In genomic region chr7:11753441-11753840, GRCh38 we compare ENCODE assay signal across 17 cellular contexts.
DNase-seq lines count a peak whose midpoint lies in the region; ATAC-seq, FAIRE-seq and TF ChIP-seq lines count a peak whose summit lies in the region.
"Had no signal": no experiment of that assay in that cellular context is flagged by ENCODE, and none has a peak within 500 bp of the region (broad histone marks: within the 10 kb centered on the region; RNA-seq: fewer than 3 reads in every experiment).

No MANE protein-coding gene starts in this region.

- H3K9me3 ChIP-seq in OCI-LY3 (ENCODE audit: insufficient read depth, low read length): no peaks in the 10 kb centered on the region

- H2AFZ ChIP-seq in OCI-LY3 (ENCODE audit: low read depth, low read length): peak overlapping the region; percentile 65; the same call in 1 of the 2 replicates
- H2AFZ ChIP-seq: PC-9 had no signal

- H3K36me3 ChIP-seq in OCI-LY3 (replicated peaks; ENCODE audit: low read depth, low read length): no peaks in the 10 kb centered on the region

- no peaks in the 10 kb centered on the region for H4K20me1 ChIP-seq in OCI-LY3 (ENCODE audit: insufficient read depth, low read length)

- no peak for FAIRE-seq in frontal cortex (lab: Jason Lieb, UNC)
- FAIRE-seq: H54 had no signal

- TF ChIP-seq CTCF in GM12865 (IDR thresholded peaks at IDR 0.05; ENCODE audit: insufficient read depth, low read depth, low read length, missing control alignments) (no peak), OCI-LY3 (IDR thresholded peaks at IDR 0.05; ENCODE audit: low read depth, low read length) (no peak)

- DNase-seq in GM12865 (ENCODE audit: low read depth) (peak; percentile 13), dermis blood vessel endothelial cell (peak; percentile 19), myocyte (ENCODE audit: low read depth) (peak; percentile 11), SIG-M5 (lab: John Stamatoyannopoulos, UW) (no peak), frontal cortex (ENCODE audit: low spot score in 2 of 2) (no peak)
- no peak for DNase-seq in stimulated activated naive CD4-positive, alpha-beta T cell treated with Interleukin-2 at 50 U/mL for 16 hours (lab: John Stamatoyannopoulos, UW)
- DNase-seq: CD8-positive, alpha-beta memory T cell; KG1; NCI-H1105 treated with DMSO at 0.1 percent for 48 hours; NCI-H187; NCI-H2171 treated with DMSO at 0.1 percent for 48 hours; NCI-H510A; PC-9 had no signal

- no peaks in the 10 kb centered on the region for H3K79me2 ChIP-seq in OCI-LY3 (ENCODE audit: low read length)

- ATAC-seq in GM21528 (IDR thresholded peaks at IDR 0.05; ENCODE audit: low FRiP score, unreplicated experiment): no peak
- ATAC-seq: Right ventricle myocardium inferior had no signal

- H3K4me2 ChIP-seq in OCI-LY3 (ENCODE audit: low read length): peak overlapping the region; percentile 26; the same call in 1 of the 2 replicates
- H3K4me2 ChIP-seq: PC-9 had no signal

- no peak overlapping the region for H3K9ac ChIP-seq in OCI-LY3 (ENCODE audit: low read length)

- no peaks in the 10 kb centered on the region for H3K27me3 ChIP-seq in OCI-LY3 (ENCODE audit: low read depth, low read length)

- H3K4me3 ChIP-seq in GM12865 (ENCODE audit: low read depth, low read length) (no peak overlapping the region), OCI-LY3 (ENCODE audit: low read length) (no peak overlapping the region)
- H3K4me3 ChIP-seq: PC-9 had no signal

- peaks cover 20% of the 10 kb centered on the region for H3K4me1 ChIP-seq in OCI-LY3 (ENCODE audit: low read length)

- H3K27ac ChIP-seq in OCI-LY3 (ENCODE audit: low read length): no peak overlapping the region
- H3K27ac ChIP-seq: PC-9 had no signal

Comparison
In these comparisons a context has a peak if more than half of its experiments do, and no peak if none do; other contexts are left out.
1. DNase-seq: peak in GM12865 (single experiment), dermis blood vessel endothelial cell (single experiment) and myocyte (single experiment); none in SIG-M5 (single experiment), stimulated activated naive CD4-positive, alpha-beta T cell treated with Interleukin-2 at 50 U/mL for 16 hours (single experiment) and frontal cortex (0 of 2).